In the genomic region with DNA sequence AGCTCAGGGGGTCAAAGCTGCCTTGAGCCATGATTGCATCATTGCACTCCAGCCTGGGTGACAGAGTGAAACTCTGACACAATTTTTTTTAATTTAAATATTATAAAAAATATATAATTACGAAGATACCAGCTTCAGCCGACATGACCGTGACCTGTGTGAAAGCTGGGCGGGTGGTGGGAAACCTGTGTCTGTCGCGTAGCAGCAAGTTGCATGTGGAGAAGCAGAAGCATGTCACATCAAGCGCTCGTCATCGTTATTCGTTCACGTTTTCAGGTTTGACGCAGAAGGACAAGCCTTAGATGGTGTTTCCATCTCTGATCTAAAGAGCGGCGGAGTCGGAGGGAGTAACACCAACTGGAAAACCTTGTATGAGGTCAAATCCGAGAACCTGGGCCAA, we compare ENCODE assay signal across 25 cellular contexts.
"Had no signal": no experiment of that assay in that cellular context is flagged by ENCODE, and none has a peak within 500 bp of the region (broad histone marks: within the 10 kb centered on the region; RNA-seq: fewer than 3 reads in every experiment).

No MANE protein-coding gene starts in this region.

- H3K27me3 ChIP-seq: adrenal gland, ascending aorta, body of pancreas, brain microvascular endothelial cell, breast epithelium, cardiac muscle cell had no signal

- ATAC-seq: activated naive CD4-positive, alpha-beta T cell treated with anti-CD3 and anti-CD28 coated beads, Interleukin-2, amount 50 U/mL, for 72 hours; activated T-cell treated with anti-CD3 and anti-CD28 coated beads, Interleukin-2, amount 50 U/mL, for 4 hours; activated T-cell treated with anti-CD3 and anti-CD28 coated beads, Interleukin-2, amount 50 U/mL, for 72 hours; activated T-helper 17 cell treated with anti-CD3 and anti-CD28 coated beads, Interleukin-2, amount 50 U/mL, for 72 hours; body of pancreas had no signal

- H3K4me1 ChIP-seq: adrenal gland, ascending aorta, body of pancreas, breast epithelium had no signal

- H3K27ac ChIP-seq: adrenal gland, ascending aorta, body of pancreas, brain microvascular endothelial cell, breast epithelium, cardiac muscle cell had no signal

- FAIRE-seq: astrocyte, bronchial epithelial cell had no signal

- H3K4me3 ChIP-seq: adrenal gland, ascending aorta, body of pancreas, breast epithelium, cardiac muscle cell had no signal

- H3K9me3 ChIP-seq: adrenal gland, ascending aorta, body of pancreas, breast epithelium had no signal

- DNase-seq: activated effector memory CD4-positive, alpha-beta T cell treated with anti-CD3 and anti-CD28 coated beads, Interleukin-2, amount 50 U/mL, for 16 hours; activated effector memory CD4-positive, alpha-beta T cell treated with Interleukin-2 at 50 U/mL for 16 hours; activated gamma-delta T cell; activated naive CD4-positive, alpha-beta T cell; activated naive CD4-positive, alpha-beta T cell treated with anti-CD3 and anti-CD28 coated beads, Interleukin-2, amount 50 U/mL, for 16 hours; activated naive CD8-positive, alpha-beta T cell treated with anti-CD3 and anti-CD28 coated beads for 36 hours; activated naive CD8-positive, alpha-beta T cell treated with anti-CD3 and anti-CD28 coated beads, Interleukin-2, amount 10 ng/mL, durations not matched to agents 7 days and 5 days; activated T-cell treated with anti-CD3 and anti-CD28 coated beads, Interleukin-2, amount 50 U/mL, for 1 hour; activated T-cell treated with anti-CD3 and anti-CD28 coated beads, Interleukin-2, amount 50 U/mL, for 24 hours; activated T-cell treated with anti-CD3 and anti-CD28 coated beads, Interleukin-2, amount 50 U/mL, for 48 hours; aorta; central memory CD4-positive, alpha-beta T cell; cerebellar nuclear complex had no signal
